In the genomic region with DNA sequence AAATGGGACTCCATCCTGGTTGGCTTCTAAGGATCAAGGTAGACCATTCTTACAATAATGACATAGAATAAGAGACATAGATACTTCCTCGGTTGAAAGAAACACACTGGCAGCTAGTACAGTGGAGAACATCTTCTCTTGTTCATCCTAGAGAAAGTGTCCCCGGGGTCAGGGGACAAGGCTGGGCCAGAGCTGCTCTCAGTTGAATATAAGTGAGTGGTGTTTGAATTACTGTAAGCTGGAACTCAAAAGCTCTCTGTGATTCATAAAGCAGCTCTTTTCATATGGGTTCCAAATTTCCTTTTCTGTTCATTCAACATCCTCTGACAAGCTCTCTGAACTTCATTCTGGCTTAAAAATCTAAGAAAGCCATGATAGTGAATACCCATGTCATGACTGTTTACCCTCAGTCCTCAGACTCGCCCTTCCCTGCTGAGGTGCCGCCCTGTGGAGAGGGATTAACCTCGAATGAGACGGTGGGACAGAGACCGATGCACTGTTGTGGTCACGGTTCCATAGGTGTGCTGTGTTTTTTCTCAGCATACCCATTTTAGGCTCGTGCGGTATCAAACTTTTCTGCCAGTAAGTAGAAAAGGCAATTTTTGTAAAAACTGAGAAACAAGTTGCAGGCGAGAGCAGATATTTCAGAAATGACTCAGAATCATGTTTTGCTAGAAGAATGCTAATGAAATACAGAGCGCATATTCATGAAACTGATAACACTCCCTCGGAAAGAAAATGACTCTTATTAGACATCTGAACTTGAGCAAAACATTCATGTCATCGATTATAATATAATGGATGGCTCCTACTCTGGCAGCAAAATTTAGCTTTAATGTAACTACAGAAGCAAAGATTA, we compare ENCODE assay signal across 7 cellular contexts.
DNase-seq lines count a peak whose midpoint lies in the region; ATAC-seq, FAIRE-seq and TF ChIP-seq lines count a peak whose summit lies in the region.
"Not testable (repeated sequence)": the region's sequence is repeated elsewhere in the genome, so short reads cannot be mapped to it uniquely, and the experiment has no call there.

No MANE protein-coding gene starts in this region.

- dilution Hi-C loops in keratinocyte (cut with MboI; ENCODE audit: extremely low pct_ligation_motif_present, low sequenced_read_pairs) = not testable (repeated sequence)

- not testable (repeated sequence) for H3K9ac ChIP-seq in HCT116 (ENCODE audit: low read length)
- peak overlapping the region; percentile 41 for H3K9ac ChIP-seq in keratinocyte (ENCODE audit: control insufficient read depth, extremely low read depth, insufficient read depth, low read length)

- intact Hi-C loops in HCT116 (cut with micrococcal nuclease) = not testable (repeated sequence)

- not testable (repeated sequence) for H3K27ac ChIP-seq in HCT116 (ENCODE audit: low read depth, low read length)
- H3K27ac ChIP-seq in RWPE2 (ENCODE audit: poor library complexity, severe bottlenecking) = peak overlapping the region; percentile 78
- H3K27ac ChIP-seq in keratinocyte (ENCODE audit: control insufficient read depth, insufficient read depth, low read length) = peak overlapping the region; percentile 78

- peak overlapping the region; percentile 64 for H3K4me3 Mint-ChIP-seq in activated CD4-positive, alpha-beta memory T cell treated with anti-CD3 and anti-CD28 coated beads, Interleukin-2, amount 10 ng/mL, durations not matched to agents 7 days and 5 days
- not testable (repeated sequence) for H3K4me3 Mint-ChIP-seq in activated naive CD8-positive, alpha-beta T cell treated with anti-CD3 and anti-CD28 coated beads for 36 hours

- H3K4me1 ChIP-seq in HCT116 (ENCODE audit: control insufficient read depth in 1 of 2, insufficient read depth in 2 of 2, low read length in 2 of 2) = peaks cover 0 to 20% of the 10 kb centered on the region in 2 experiments; a peak in 2 of 4 replicates
- H3K4me1 ChIP-seq in RWPE2 (ENCODE audit: insufficient read depth, poor library complexity, severe bottlenecking) = peaks cover 24% of the 10 kb centered on the region
- H3K4me1 ChIP-seq in keratinocyte (ENCODE audit: control insufficient read depth, extremely low read depth, insufficient read depth, low read length) = peaks cover 19% of the 10 kb centered on the region

- H4K20me1 ChIP-seq in HCT116 (ENCODE audit: insufficient read depth); keratinocyte (ENCODE audit: control insufficient read depth, extremely low read depth, insufficient read depth, low read length): not testable (repeated sequence)

- H3K9me3 ChIP-seq in HCT116 (ENCODE audit: control insufficient read depth in 1 of 2, insufficient read depth in 1 of 2, low read depth in 1 of 2, low read length in 2 of 2); RWPE2 (ENCODE audit: severe bottlenecking); keratinocyte (ENCODE audit: control insufficient read depth, low read depth, low read length): not testable (repeated sequence)

- peak overlapping the region; percentile 100 for H3K27ac Mint-ChIP-seq in activated CD4-positive, alpha-beta memory T cell treated with anti-CD3 and anti-CD28 coated beads, Interleukin-2, amount 10 ng/mL, durations not matched to agents 7 days and 5 days
- H3K27ac Mint-ChIP-seq in activated naive CD8-positive, alpha-beta T cell treated with anti-CD3 and anti-CD28 coated beads for 36 hours = peak overlapping the region; percentile 65

- not testable (repeated sequence) for H3K27me3 ChIP-seq in HCT116 (ENCODE audit: insufficient read depth, low read length); RWPE2 (ENCODE audit: insufficient read depth, poor library complexity, severe bottlenecking); keratinocyte (ENCODE audit: control insufficient read depth, extremely low read depth, insufficient read depth, low read length)

- POLR2A ChIA-PET in HCT116 (lab: Charles Lee) = not testable (repeated sequence)
- POLR2A ChIA-PET in activated CD4-positive, alpha-beta memory T cell treated with anti-CD3 and anti-CD28 coated beads, Interleukin-2, amount 10 ng/mL, durations not matched to agents 7 days and 5 days (lab: Charles Lee) = interaction anchor here (2.1 kb wide), 1 partner anchor 8 kb away, joined by 6 read pairs; no protein-coding TSS in a partner anchor

- not testable (repeated sequence) for BruUV-seq in HCT116 (replicated peaks; lab: Mats Ljungman, UMichigan)

- FAIRE-seq in endometrium (lab: Jason Lieb, UNC) (peak; percentile 26), keratinocyte (lab: Jason Lieb, UNC) (peak; percentile 86)

- peaks cover 32% of the 10 kb centered on the region for H3K36me3 Mint-ChIP-seq in activated CD4-positive, alpha-beta memory T cell treated with anti-CD3 and anti-CD28 coated beads, Interleukin-2, amount 10 ng/mL, durations not matched to agents 7 days and 5 days (ENCODE audit: low read depth)
- H3K36me3 Mint-ChIP-seq in activated naive CD8-positive, alpha-beta T cell treated with anti-CD3 and anti-CD28 coated beads for 36 hours = not testable (repeated sequence)

- TF ChIP-seq CTCF in HCT116 (IDR thresholded peaks at IDR 0.05 in 2 of 3, conservative IDR thresholded peaks at IDR 0.05 in 1 of 3; ENCODE audit: borderline replicate concordance in 1 of 3, insufficient read depth in 1 of 3, low read depth in 2 of 3, low read length in 2 of 3); RWPE2 (IDR thresholded peaks at IDR 0.05; ENCODE audit: poor library complexity, severe bottlenecking); keratinocyte (optimal IDR thresholded peaks at IDR 0.05 in 1 of 3, IDR thresholded peaks at IDR 0.05 in 1 of 3, conservative IDR thresholded peaks at IDR 0.05 in 1 of 3; ENCODE audit: extremely low read depth in 1 of 3, insufficient read depth in 2 of 3, low read length in 3 of 3): not testable (repeated sequence)

- not testable (repeated sequence) for H3K27me3 Mint-ChIP-seq in activated CD4-positive, alpha-beta memory T cell treated with anti-CD3 and anti-CD28 coated beads, Interleukin-2, amount 10 ng/mL, durations not matched to agents 7 days and 5 days
- H3K27me3 Mint-ChIP-seq in activated naive CD8-positive, alpha-beta T cell treated with anti-CD3 and anti-CD28 coated beads for 36 hours = peaks cover 17% of the 10 kb centered on the region

- peaks cover 60% of the 10 kb centered on the region for H3K4me1 Mint-ChIP-seq in activated CD4-positive, alpha-beta memory T cell treated with anti-CD3 and anti-CD28 coated beads, Interleukin-2, amount 10 ng/mL, durations not matched to agents 7 days and 5 days
- peaks cover 15% of the 10 kb centered on the region for H3K4me1 Mint-ChIP-seq in activated naive CD8-positive, alpha-beta T cell treated with anti-CD3 and anti-CD28 coated beads for 36 hours

- H3K9me2 ChIP-seq in HCT116 (ENCODE audit: insufficient read depth) = not testable (repeated sequence)

- ATAC-seq in HCT116 = peak; percentile 93
- peak; percentile 78 for ATAC-seq in RWPE2 (ENCODE audit: low read depth)

- H3K79me2 ChIP-seq in HCT116 (ENCODE audit: insufficient read depth, low read length); keratinocyte (ENCODE audit: control insufficient read depth, insufficient read depth, low read length): not testable (repeated sequence)

- TF ChIP-seq RAD21 in HCT116 (IDR thresholded peaks at IDR 0.05; ENCODE audit: low read depth) = not testable (repeated sequence)

- H3K36me3 ChIP-seq in HCT116 (ENCODE audit: control insufficient read depth in 1 of 2, insufficient read depth in 2 of 2, low read length in 2 of 2); RWPE2 (ENCODE audit: low read depth); keratinocyte (ENCODE audit: control insufficient read depth in 2 of 2, extremely low read depth in 1 of 2, insufficient read depth in 2 of 2, low read length in 2 of 2): not testable (repeated sequence)

- TF ChIP-seq POLR2A in HCT116 (IDR thresholded peaks at IDR 0.05; ENCODE audit: borderline replicate concordance, extremely low read depth, insufficient read depth, insufficient read length) = not testable (repeated sequence)

- H2AFZ ChIP-seq in HCT116 (ENCODE audit: low read depth, low read length, poor library complexity, severe bottlenecking) = peak overlapping the region; percentile 61
- H2AFZ ChIP-seq in keratinocyte (ENCODE audit: control insufficient read depth, low read length) = not testable (repeated sequence)

- not testable (repeated sequence) for H3K9me3 Mint-ChIP-seq in activated CD4-positive, alpha-beta memory T cell treated with anti-CD3 and anti-CD28 coated beads, Interleukin-2, amount 10 ng/mL, durations not matched to agents 7 days and 5 days; activated naive CD8-positive, alpha-beta T cell treated with anti-CD3 and anti-CD28 coated beads for 36 hours

- not testable (repeated sequence) for H3K4me3 ChIP-seq in HCT116 (replicated peaks in 1 of 2; ENCODE audit: low read depth in 1 of 2, low read length in 2 of 2); RWPE2 (ENCODE audit: severe bottlenecking)
- peak overlapping the region in 1 of 3 experiments; percentile 29 for H3K4me3 ChIP-seq in keratinocyte (ENCODE audit: control insufficient read depth in 2 of 3, extremely low read depth in 1 of 3, insufficient read depth in 2 of 3, low read depth in 1 of 3, low read length in 3 of 3)

- H3K9me1 ChIP-seq in keratinocyte (ENCODE audit: control insufficient read depth, extremely low read depth, insufficient read depth, low read length) = not testable (repeated sequence)

- H3K4me2 ChIP-seq in HCT116 (ENCODE audit: low read length) (peak overlapping the region; percentile 57), keratinocyte (ENCODE audit: control insufficient read depth, extremely low read depth, insufficient read depth, low read depth, low read length) (peak overlapping the region; percentile 64)

- RAD21 ChIA-PET in HCT116 (lab: Charles Lee; ENCODE audit: low non-redundant PET in 1 of 2, low total read pairs in 2 of 2, uncharacterized antibody in 2 of 2, unreplicated experiment in 2 of 2) = not testable (repeated sequence)

- CTCF ChIA-PET in HCT116 (lab: Charles Lee); activated CD4-positive, alpha-beta memory T cell treated with anti-CD3 and anti-CD28 coated beads, Interleukin-2, amount 10 ng/mL, durations not matched to agents 7 days and 5 days (lab: Charles Lee): not testable (repeated sequence)

- DNase-seq in HCT116 (ENCODE audit: low read depth, low spot score); RWPE2 (ENCODE audit: low spot score); activated naive CD8-positive, alpha-beta T cell treated with anti-CD3 and anti-CD28 coated beads for 36 hours; keratinocyte (ENCODE audit: low read depth, low spot score): not testable (repeated sequence)
- peak; percentile 34 for DNase-seq in activated CD4-positive, alpha-beta memory T cell treated with anti-CD3 and anti-CD28 coated beads, Interleukin-2, amount 10 ng/mL, durations not matched to agents 7 days and 5 days
- DNase-seq in stimulated activated CD4-positive, alpha-beta T cell treated with anti-CD3 and anti-CD28 coated beads, Interleukin-15, amount 100 ng/mL, for 24 hours = peak; percentile 19
